12 cellular contexts compared by ENCODE assay signal in genomic region chr18:59834267-59834666, GRCh38.
A peak's percentile ranks its signal among the peaks of the same experiment; 100 is the strongest.
DNase-seq lines count a peak whose midpoint lies in the region; ATAC-seq and TF ChIP-seq lines count a peak whose summit lies in the region.
"Had no signal": no experiment of that assay in that cellular context is flagged by ENCODE, and none has a peak within 500 bp of the region (broad histone marks: within the 10 kb centered on the region; RNA-seq: fewer than 3 reads in every experiment).

No MANE protein-coding gene starts in this region.

- no peak overlapping the region for H3K27ac ChIP-seq in smooth muscle cell (ENCODE audit: low read depth)
- H3K27ac ChIP-seq: BLaER1, gastrocnemius medialis, left ventricle myocardium inferior had no signal

- no peaks in the 10 kb centered on the region for H3F3A ChIP-seq in smooth muscle cell (ENCODE audit: low read depth)

- H3K4me3 ChIP-seq in GM08714 (ENCODE audit: low read length) (0 out of 2 replicates have a peak overlapping the region, but pooled peaks have one; percentile 20), smooth muscle cell (no peak overlapping the region)
- H3K4me3 ChIP-seq: BLaER1, gastrocnemius medialis, left ventricle myocardium inferior had no signal

- H3K36me3 ChIP-seq in smooth muscle cell (ENCODE audit: low read depth) = no peaks in the 10 kb centered on the region
- H3K36me3 ChIP-seq: BLaER1, gastrocnemius medialis, left ventricle myocardium inferior had no signal

- no peaks in the 10 kb centered on the region for H3K9me3 ChIP-seq in smooth muscle cell (replicated peaks; ENCODE audit: low read depth)
- H3K9me3 ChIP-seq: BLaER1, gastrocnemius medialis, left ventricle myocardium inferior had no signal

- peaks cover 59% of the 10 kb centered on the region for H3K27me3 ChIP-seq in smooth muscle cell (ENCODE audit: low read depth)
- H3K27me3 ChIP-seq: BLaER1, gastrocnemius medialis had no signal

- 79% methylated on average over 3 of the region's 3 CpGs for WGBS in smooth muscle cell (ENCODE audit: low lambda C conversion rate)

- H4K20me1 ChIP-seq in smooth muscle cell (ENCODE audit: low read depth) = no peaks in the 10 kb centered on the region
- H4K20me1 ChIP-seq: BLaER1 had no signal

- no peaks in the 10 kb centered on the region for H3K79me2 ChIP-seq in smooth muscle cell (ENCODE audit: low read depth)

- H2AFZ ChIP-seq in smooth muscle cell (ENCODE audit: low read depth) = no peak overlapping the region

- no peak overlapping the region for H3K4me2 ChIP-seq in smooth muscle cell
- H3K4me2 ChIP-seq: BLaER1 had no signal

- DNase-seq in OCI-M1 (lab: John Stamatoyannopoulos, UW) = no peak
- no peak for DNase-seq in NK-92 (lab: John Stamatoyannopoulos, UW; ENCODE audit: unreplicated experiment)
- no peak for DNase-seq in DMS53 treated with DMSO at 0.1 percent for 48 hours (lab: John Stamatoyannopoulos, UW; ENCODE audit: unreplicated experiment)
- DNase-seq in smooth muscle cell (lab: John Stamatoyannopoulos, UW; ENCODE audit: unreplicated experiment) = no peak
- DNase-seq: activated naive CD4-positive, alpha-beta T cell treated with anti-CD3 and anti-CD28 coated beads, Interleukin-2, amount 10 ng/mL, durations not matched to agents 7 days and 5 days; gastrocnemius medialis; left ventricle myocardium inferior had no signal

- no peak for TF ChIP-seq CTCF in smooth muscle cell (IDR thresholded peaks at IDR 0.05; ENCODE audit: borderline replicate concordance, insufficient read depth, poor library complexity, severe bottlenecking)

- H3K9ac ChIP-seq in smooth muscle cell (ENCODE audit: low read depth) = no peak overlapping the region
- H3K9ac ChIP-seq: BLaER1 had no signal

- ATAC-seq in GM18909 (IDR thresholded peaks at IDR 0.05; ENCODE audit: poor library complexity, unreplicated experiment) (peak; percentile 41), HG02759 (IDR thresholded peaks at IDR 0.05; ENCODE audit: unreplicated experiment) (peak; percentile 49), HG03520 (IDR thresholded peaks at IDR 0.05; ENCODE audit: unreplicated experiment) (peak; percentile 42)
- ATAC-seq: gastrocnemius medialis had no signal

- peaks cover 19% of the 10 kb centered on the region for H3K4me1 ChIP-seq in smooth muscle cell (ENCODE audit: low read depth)
- H3K4me1 ChIP-seq: gastrocnemius medialis, left ventricle myocardium inferior had no signal
